ENCODE assay signal across 22 cellular contexts in the genomic region with DNA sequence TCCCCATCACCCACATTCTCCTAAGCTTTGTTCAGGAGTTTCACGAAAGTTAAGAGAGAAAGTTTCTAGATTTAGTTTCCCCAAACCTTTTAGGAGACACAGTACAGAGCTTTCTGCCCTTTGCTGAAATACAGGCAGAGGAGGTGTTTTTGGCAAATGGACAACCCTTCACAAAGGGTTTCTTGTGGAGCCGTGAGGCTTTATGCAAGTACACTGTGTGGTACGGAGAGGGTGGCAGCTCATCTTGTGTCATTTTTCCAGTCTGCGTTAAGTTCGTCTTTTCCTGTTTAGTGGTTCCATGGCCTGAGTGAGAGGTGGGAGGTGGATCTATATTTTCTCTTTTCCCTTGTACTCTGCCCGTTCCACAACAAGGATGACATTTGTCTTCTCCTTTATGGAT.
A peak's percentile ranks its signal among the peaks of the same experiment; 100 is the strongest.
DNase-seq lines count a peak whose midpoint lies in the region; ATAC-seq, FAIRE-seq and TF ChIP-seq lines count a peak whose summit lies in the region.
"Had no signal": no experiment of that assay in that cellular context is flagged by ENCODE, and none has a peak within 500 bp of the region (broad histone marks: within the 10 kb centered on the region; RNA-seq: fewer than 3 reads in every experiment).

No MANE protein-coding gene starts in this region.

- peaks cover 0 to under 1% of the 10 kb centered on the region in 2 experiments; a peak in 2 of 5 replicates for H3K9me3 Mint-ChIP-seq in H9
- H3K9me3 Mint-ChIP-seq: CD8-positive, alpha-beta T cell had no signal

- FAIRE-seq in H1 (lab: Jason Lieb, UNC): no peak
- FAIRE-seq: A549, GM12891 had no signal

- H3K36me3 ChIP-seq in H1 (ENCODE audit: control insufficient read depth in 2 of 4, insufficient read depth in 4 of 4, low read length in 3 of 4) (peaks cover 0 to 4% (median 0%) of the 10 kb centered on the region in 4 experiments; a peak in 1 of 8 replicates), iPS-20b (ENCODE audit: insufficient read depth, low read depth, low read length) (peaks cover 38% of the 10 kb centered on the region), suprapubic skin (no peaks in the 10 kb centered on the region), PC-3 (ENCODE audit: low read depth, low read length) (no peaks in the 10 kb centered on the region)
- H3K36me3 ChIP-seq: BLaER1 treated with 17β-estradiol and CSF1 and Interleukin-3, amounts not matched to agents 10 nM and 100 nM; HAP-1 had no signal

- H2BK12ac ChIP-seq in H9 (ENCODE audit: insufficient read length, low read depth, low read length) (peak overlapping the region; percentile 99), H1 (ENCODE audit: low read depth, low read length) (peak overlapping the region; percentile 96)

- H2BK20ac ChIP-seq in H9 (ENCODE audit: low read depth, low read length, poor library complexity, severe bottlenecking): peak overlapping the region; percentile 86
- H2BK20ac ChIP-seq in H1 (ENCODE audit: low read length): peak overlapping the region; percentile 10

- peak overlapping the region in 2 of 3 experiments; percentile 17 to 96; a peak in 3 of 7 replicates for H3K27ac Mint-ChIP-seq in H9
- H3K27ac Mint-ChIP-seq: CD8-positive, alpha-beta T cell had no signal

- H2BK5ac ChIP-seq in H9 (ENCODE audit: insufficient read length, low read length): peak overlapping the region; percentile 98
- H2BK5ac ChIP-seq in H1 (ENCODE audit: low read depth, low read length): peak overlapping the region; percentile 99; the same call in 1 of the 2 replicates

- H4K5ac ChIP-seq in H9 (ENCODE audit: insufficient read length, low read depth, low read length): peak overlapping the region; percentile 99
- peak overlapping the region; percentile 46 for H4K5ac ChIP-seq in H1 (ENCODE audit: insufficient read length, low read depth, low read length)

- H3K27me3 ChIP-seq in H9 (ENCODE audit: insufficient read depth, low read length) (no peaks in the 10 kb centered on the region), H1 (replicated peaks in 1 of 4; ENCODE audit: control insufficient read depth in 3 of 4, extremely low read depth in 1 of 4, insufficient read depth in 3 of 4, low read length in 3 of 4) (no peaks in the 10 kb centered on the region), iPS-20b (ENCODE audit: insufficient read depth, low read length) (no peaks in the 10 kb centered on the region), suprapubic skin (no peaks in the 10 kb centered on the region), PC-3 (ENCODE audit: low read length) (no peaks in the 10 kb centered on the region; the same call in 1 of the 2 replicates)
- H3K27me3 ChIP-seq: BLaER1 treated with 17β-estradiol and CSF1 and Interleukin-3, amounts not matched to agents 10 nM and 100 nM had no signal

- H3K4me2 ChIP-seq in H9 (ENCODE audit: insufficient read depth, insufficient read length, low read length): peak overlapping the region; percentile 41
- H3K4me2 ChIP-seq in H1 (ENCODE audit: insufficient read depth in 1 of 2, low read depth in 2 of 2, low read length in 2 of 2): peak overlapping the region in 1 of 2 experiments; percentile 4; a peak in 2 of 4 replicates
- H3K4me2 ChIP-seq in PC-3 (ENCODE audit: low read length): no peak overlapping the region
- H3K4me2 ChIP-seq: A549; BLaER1 treated with 17β-estradiol and CSF1 and Interleukin-3, amounts not matched to agents 10 nM and 100 nM had no signal

- H3K4ac ChIP-seq in H9 (ENCODE audit: low read depth, low read length) (peak overlapping the region; percentile 97), H1 (replicated peaks; ENCODE audit: insufficient read length, low read depth, low read length) (peak overlapping the region; percentile 7)

- H2AK5ac ChIP-seq in H9 (ENCODE audit: insufficient read length, low read length): peak overlapping the region; percentile 100
- H2AK5ac ChIP-seq in H1 (ENCODE audit: low read depth, low read length): peak overlapping the region; percentile 100

- H2BK15ac ChIP-seq in H9 (ENCODE audit: low read depth, low read length): no peak overlapping the region
- H2BK15ac ChIP-seq in H1 (ENCODE audit: low read length): peak overlapping the region; percentile 81; the same call in 1 of the 2 replicates

- H3T11ph ChIP-seq in H9 (ENCODE audit: low read length): peak overlapping the region; percentile 87

- ATAC-seq in GM19397 (IDR thresholded peaks at IDR 0.05; ENCODE audit: unreplicated experiment): no peak
- no peak for ATAC-seq in PC-3
- ATAC-seq: A549; CD8-positive, alpha-beta T cell; SK-N-SH treated with all-trans-retinoic acid at 6 μM for 48 hours had no signal

- no peaks in the 10 kb centered on the region for H3K9me2 ChIP-seq in PC-3 (replicated peaks; ENCODE audit: low read length)

- H4K20me1 ChIP-seq in H9 (ENCODE audit: control insufficient read depth, insufficient read depth, insufficient read length): no peaks in the 10 kb centered on the region
- no peaks in the 10 kb centered on the region for H4K20me1 ChIP-seq in H1 (replicated peaks in 1 of 2; ENCODE audit: control insufficient read depth in 1 of 2, insufficient read depth in 2 of 2, low read length in 2 of 2)
- H4K20me1 ChIP-seq in PC-3 (ENCODE audit: low read length): no peaks in the 10 kb centered on the region
- H4K20me1 ChIP-seq: BLaER1 treated with 17β-estradiol and CSF1 and Interleukin-3, amounts not matched to agents 10 nM and 100 nM had no signal

- TF ChIP-seq POLR2A in H1 (IDR thresholded peaks at IDR 0.05; ENCODE audit: control extremely low read depth in 1 of 2, low read depth in 2 of 2, low read length in 2 of 2) (no peak), suprapubic skin (IDR thresholded peaks at IDR 0.05) (no peak)

- H3K4me1 Mint-ChIP-seq in H9: peaks cover 45 to 53% of the 10 kb centered on the region in 2 experiments

- peaks cover 1% of the 10 kb centered on the region; the same call in 1 of the 2 replicates for H3K27me3 Mint-ChIP-seq in H9 (ENCODE audit: low read depth)

- H3K9ac ChIP-seq in H9 (ENCODE audit: extremely low read depth, insufficient read length, low read length) (peak overlapping the region; percentile 65), H1 (replicated peaks in 1 of 4; ENCODE audit: extremely low read depth in 1 of 4, low read depth in 3 of 4, low read length in 3 of 4) (peak overlapping the region in 1 of 4 experiments; percentile 11; a peak in 2 of 7 replicates), iPS-20b (ENCODE audit: low read depth, low read length) (peak overlapping the region; percentile 67; the same call in 1 of the 2 replicates), PC-3 (ENCODE audit: low read length) (no peak overlapping the region)
- H3K9ac ChIP-seq: BLaER1 treated with 17β-estradiol and CSF1 and Interleukin-3, amounts not matched to agents 10 nM and 100 nM had no signal

- H3K23ac ChIP-seq in H9 (ENCODE audit: insufficient read length, low read depth, low read length) (no peak overlapping the region), H1 (ENCODE audit: insufficient read length) (no peak overlapping the region)

- H4K91ac ChIP-seq in H9 (ENCODE audit: insufficient read length, low read depth, low read length) (peak overlapping the region; percentile 95), H1 (replicated peaks; ENCODE audit: insufficient read length, low read length) (peak overlapping the region; percentile 87)

- TF ChIP-seq RAD21 in H1 (IDR thresholded peaks at IDR 0.05 in 1 of 2, conservative IDR thresholded peaks at IDR 0.05 in 1 of 2; ENCODE audit: low read depth in 2 of 2, low read length in 2 of 2): no peak

- H3K56ac ChIP-seq in H9 (ENCODE audit: insufficient read length, low read depth, low read length): peak overlapping the region; percentile 98
- H3K56ac ChIP-seq in H1 (replicated peaks; ENCODE audit: insufficient read length, low read depth, low read length): no peak overlapping the region

- H3K4me1 ChIP-seq in H9 (ENCODE audit: insufficient read depth, low read length) (peaks cover 16% of the 10 kb centered on the region), H1 (replicated peaks in 1 of 4; ENCODE audit: control insufficient read depth in 3 of 4, insufficient read depth in 4 of 4, low read length in 3 of 4) (peaks cover 9 to 23% (median 18%) of the 10 kb centered on the region in 4 experiments), iPS-20b (ENCODE audit: insufficient read depth, low read length) (peaks cover 21% of the 10 kb centered on the region), suprapubic skin (no peaks in the 10 kb centered on the region), PC-3 (ENCODE audit: insufficient read depth, low read length) (no peaks in the 10 kb centered on the region)
- H3K4me1 ChIP-seq: A549; BLaER1 treated with 17β-estradiol and CSF1 and Interleukin-3, amounts not matched to agents 10 nM and 100 nM had no signal

- no peak for TF ChIP-seq EP300 in H1 (IDR thresholded peaks at IDR 0.05; ENCODE audit: borderline replicate concordance in 1 of 2, low read depth in 2 of 2, low read length in 2 of 2)
- no peak for TF ChIP-seq EP300 in suprapubic skin (IDR thresholded peaks at IDR 0.05)

- H3K27ac ChIP-seq in H9 (ENCODE audit: insufficient read length, low read depth, low read length): peak overlapping the region; percentile 99
- H3K27ac ChIP-seq in H1 (ENCODE audit: low read depth, low read length): peak overlapping the region; percentile 76
- peak overlapping the region; percentile 41 for H3K27ac ChIP-seq in iPS-20b (ENCODE audit: low read length)
- peak overlapping the region; percentile 3 for H3K27ac ChIP-seq in suprapubic skin
- H3K27ac ChIP-seq in PC-3 (ENCODE audit: low read length): no peak overlapping the region
- H3K27ac ChIP-seq: A549; BLaER1 treated with 17β-estradiol and CSF1 and Interleukin-3, amounts not matched to agents 10 nM and 100 nM; HL-60 had no signal

- H3K23me2 ChIP-seq in H9 (ENCODE audit: insufficient read length, low read depth, low read length, poor library complexity, severe bottlenecking): peaks cover 3% of the 10 kb centered on the region
- no peaks in the 10 kb centered on the region; the same call in 1 of the 2 replicates for H3K23me2 ChIP-seq in H1 (ENCODE audit: low read depth, low read length)

- no peak overlapping the region for H3K4me3 ChIP-seq in H1 (ENCODE audit: extremely low read depth in 1 of 4, insufficient read depth in 2 of 4, low read depth in 3 of 4, low read length in 4 of 4)
- H3K4me3 ChIP-seq in iPS-20b (ENCODE audit: low read length): peak overlapping the region; percentile 46
- no peak overlapping the region for H3K4me3 ChIP-seq in suprapubic skin
- H3K4me3 ChIP-seq in PC-3 (ENCODE audit: low read length): no peak overlapping the region
- H3K4me3 ChIP-seq: A549; BLaER1 treated with 17β-estradiol and CSF1 and Interleukin-3, amounts not matched to agents 10 nM and 100 nM; HAP-1 had no signal

- peak overlapping the region; percentile 97 for H2BK120ac ChIP-seq in H9 (ENCODE audit: low read depth, low read length, poor library complexity, severe bottlenecking)
- peak overlapping the region; percentile 97 for H2BK120ac ChIP-seq in H1 (replicated peaks; ENCODE audit: low read depth, low read length)

- H3F3A ChIP-seq in PC-3 (ENCODE audit: low read length, unreplicated experiment): no peaks in the 10 kb centered on the region

- no peaks in the 10 kb centered on the region for H3K9me3 ChIP-seq in H9 (ENCODE audit: control insufficient read depth, low read depth, low read length)
- no peaks in the 10 kb centered on the region for H3K9me3 ChIP-seq in H1 (ENCODE audit: insufficient read depth in 2 of 2, low read depth in 1 of 2, low read length in 1 of 2)
- H3K9me3 ChIP-seq in iPS-20b (ENCODE audit: insufficient read depth, low read depth, low read length): no peaks in the 10 kb centered on the region
- no peaks in the 10 kb centered on the region for H3K9me3 ChIP-seq in suprapubic skin
- H3K9me3 ChIP-seq in PC-3 (ENCODE audit: low read length): no peaks in the 10 kb centered on the region
- H3K9me3 ChIP-seq: A549; BLaER1 treated with 17β-estradiol and CSF1 and Interleukin-3, amounts not matched to agents 10 nM and 100 nM; HAP-1 had no signal

- intact Hi-C loops in PC-3 (cut with micrococcal nuclease): no loop called here

- H3K18ac ChIP-seq in H9 (ENCODE audit: insufficient read length, low read depth, low read length): peak overlapping the region; percentile 98
- peak overlapping the region; percentile 93 for H3K18ac ChIP-seq in H1 (ENCODE audit: extremely low read depth, low read length)

- TF ChIP-seq CTCF in H9 (conservative IDR thresholded peaks at IDR 0.05) (no peak), H1 (IDR thresholded peaks at IDR 0.05; ENCODE audit: control extremely low read depth in 1 of 3, insufficient read depth in 1 of 3, low read depth in 1 of 3, low read length in 3 of 3) (no peak), suprapubic skin (IDR thresholded peaks at IDR 0.05) (no peak), PC-3 (conservative IDR thresholded peaks at IDR 0.05; ENCODE audit: low read depth, low read length) (no peak)

- H3K4me3 Mint-ChIP-seq in H9: no peak overlapping the region
- H3K4me3 Mint-ChIP-seq: CD8-positive, alpha-beta T cell had no signal

- CTCF ChIA-PET in H1 (lab: Charles Lee; ENCODE audit: partially characterized antibody): no interaction called here
- CTCF ChIA-PET in PC-3 (lab: Charles Lee): no interaction called here

- H3K79me1 ChIP-seq in H9 (ENCODE audit: insufficient read depth, low read depth, low read length, poor library complexity, severe bottlenecking): no peaks in the 10 kb centered on the region
- H3K79me1 ChIP-seq in H1 (ENCODE audit: low read depth, low read length): no peaks in the 10 kb centered on the region

- no CpG with 5 or more reads among the region's 6 CpGs for WGBS in H9 (ENCODE audit: extremely low coverage, insufficient read length, low lambda C conversion rate)
- 78% methylated on average over 6 of the region's 6 CpGs; no CpG with 5 or more reads in 1 of the 2 experiments for WGBS in H1 (ENCODE audit: extremely low coverage in 1 of 2, insufficient coverage in 1 of 2, insufficient read length in 1 of 2, insufficient replicate concordance in 2 of 2, low coverage in 1 of 2, low lambda C conversion rate in 2 of 2, missing lambda C conversion rate in 1 of 2), 2 experiments
- 81% methylated on average over 6 of the region's 6 CpGs for WGBS in suprapubic skin

- H3K14ac ChIP-seq in H9 (ENCODE audit: insufficient read depth, low read length) (peak overlapping the region; percentile 49; the same call in 1 of the 2 replicates), H1 (ENCODE audit: insufficient read length) (no peak overlapping the region)

- H3K79me2 ChIP-seq in H9 (ENCODE audit: insufficient read depth, low read length): 0 out of 2 replicates have a peak, but pooled peaks cover 1% of the 10 kb centered on the region
- H3K79me2 ChIP-seq in H1 (ENCODE audit: control insufficient read depth in 1 of 2, insufficient read depth in 2 of 2, low read length in 2 of 2): no peaks in the 10 kb centered on the region
- no peaks in the 10 kb centered on the region for H3K79me2 ChIP-seq in PC-3 (ENCODE audit: low read length)

- POLR2A ChIA-PET in H1 (lab: Charles Lee; ENCODE audit: partially characterized antibody): interaction anchor here (0.6 to 1.5 kb wide), 2 partner anchors 10 to 189 kb away, joined by 3 to 4 read pairs; no protein-coding TSS in a partner anchor
- POLR2A ChIA-PET in PC-3 (lab: Charles Lee; ENCODE audit: unreplicated experiment): no interaction called here

- H2AFZ ChIP-seq in H9 (ENCODE audit: low read length): peak overlapping the region; percentile 34
- H2AFZ ChIP-seq in H1 (ENCODE audit: low read length): 0 out of 2 replicates have a peak overlapping the region, but pooled peaks have one; percentile 3
- no peak overlapping the region for H2AFZ ChIP-seq in PC-3 (ENCODE audit: low read length)

- no TSS peak for BruUV-seq in PC-3 (replicated peaks; lab: Mats Ljungman, UMichigan)

- DNase-seq in H9: no peak
- no peak for DNase-seq in H1 (ENCODE audit: low read depth in 1 of 2, low spot score in 2 of 2)
- DNase-seq in suprapubic skin (ENCODE audit: low spot score in 2 of 2): no peak
- DNase-seq in PC-3: no peak
- DNase-seq in SW 1271 (lab: John Stamatoyannopoulos, UW): no peak
- DNase-seq: CD8-positive, alpha-beta T cell; DMS53; EL; Kasumi-1; NCI-H1092 treated with DMSO at 0.1 percent for 48 hours; NCI-H146; NCI-H2029 treated with DMSO at 0.1 percent for 48 hours; NCI-H446 treated with DMSO at 0.1 percent for 48 hours; Right ventricle myocardium superior had no signal

- H3K36me3 Mint-ChIP-seq in H9 (ENCODE audit: insufficient read depth in 1 of 3, low read depth in 3 of 3): peaks cover 0 to 51% (median 0%) of the 10 kb centered on the region in 3 experiments; a peak in 2 of 7 replicates
- H3K36me3 Mint-ChIP-seq: CD8-positive, alpha-beta T cell had no signal

- peak overlapping the region; percentile 90 for H4K8ac ChIP-seq in H9 (replicated peaks; ENCODE audit: insufficient read length, low read depth, low read length)
- H4K8ac ChIP-seq in H1 (ENCODE audit: extremely low read depth, insufficient read depth, low read length): no peak overlapping the region
